Comparison of ENCODE assay signal across 8 cellular contexts in the genomic region with DNA sequence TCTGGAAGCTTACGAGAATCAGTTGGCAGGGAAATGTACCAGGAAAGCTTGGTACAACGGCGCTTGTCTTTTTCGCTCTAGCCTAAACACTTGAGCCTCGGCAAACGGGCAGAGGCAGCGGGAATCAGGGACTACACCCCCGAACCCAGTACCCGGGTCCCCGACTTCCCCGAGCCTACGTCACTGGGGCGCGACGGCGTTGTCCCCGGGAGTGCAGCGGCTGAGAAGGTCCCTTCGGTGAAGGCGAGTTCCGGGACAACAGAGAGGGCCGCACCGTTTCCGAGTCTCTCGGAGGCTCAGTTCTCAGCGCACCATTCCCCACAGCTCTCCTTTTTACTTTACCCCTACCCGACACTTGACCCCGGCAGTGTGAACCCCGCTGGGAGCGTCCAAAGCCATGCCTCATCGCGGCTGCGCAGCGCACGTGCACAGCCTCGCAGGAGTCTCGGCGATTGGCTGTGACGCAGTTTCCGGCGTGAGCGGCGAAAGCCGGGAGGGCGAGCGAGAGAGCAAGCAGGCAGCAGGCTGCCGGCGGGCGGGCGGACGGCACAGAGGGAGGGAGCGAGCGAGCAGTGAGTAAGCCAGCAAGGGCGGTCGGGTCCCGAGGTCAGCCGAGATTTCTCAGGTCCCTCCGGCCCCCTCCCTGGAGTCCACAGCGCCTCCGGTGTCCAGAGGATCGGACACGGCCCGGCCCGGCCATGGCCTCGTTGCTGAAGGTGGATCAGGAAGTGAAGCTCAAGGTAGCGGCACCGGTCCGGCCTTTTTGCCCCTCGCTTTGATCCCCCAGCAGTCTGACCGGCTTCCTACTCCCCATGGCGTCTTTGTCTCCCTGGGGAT. TPM values are rescaled to one million over a fixed set of nuclear protein-coding genes. Genes with fewer than 3 reads are reported as not detected.
DNase-seq lines count a peak whose midpoint lies in the region; ATAC-seq, FAIRE-seq and TF ChIP-seq lines count a peak whose summit lies in the region.

A gene with protein sequence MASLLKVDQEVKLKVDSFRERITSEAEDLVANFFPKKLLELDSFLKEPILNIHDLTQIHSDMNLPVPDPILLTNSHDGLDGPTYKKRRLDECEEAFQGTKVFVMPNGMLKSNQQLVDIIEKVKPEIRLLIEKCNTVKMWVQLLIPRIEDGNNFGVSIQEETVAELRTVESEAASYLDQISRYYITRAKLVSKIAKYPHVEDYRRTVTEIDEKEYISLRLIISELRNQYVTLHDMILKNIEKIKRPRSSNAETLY (plus strand): TSS at position 464 of the 837 bp plus-strand sequence. CDS start 235 bp downstream, at position 699.

- peaks cover 36% of the 10 kb centered on the region for H3K36me3 ChIP-seq in left ventricle myocardium inferior
- peaks cover 8 to 36% of the 10 kb centered on the region in 2 donors for H3K36me3 ChIP-seq in psoas muscle (ENCODE audit: insufficient read depth in 1 of 2, low read depth in 1 of 2)
- no peaks in the 10 kb centered on the region for H3K36me3 ChIP-seq in urinary bladder (ENCODE audit: insufficient read depth)

- ATAC-seq in HG02798 (IDR thresholded peaks at IDR 0.05; ENCODE audit: poor library complexity, unreplicated experiment): peak; percentile 90
- peak; percentile 95 to 98 (median 96) for ATAC-seq in psoas muscle

- H3K27me3 ChIP-seq in left ventricle myocardium inferior (ENCODE audit: low read depth) (no peaks in the 10 kb centered on the region), psoas muscle (ENCODE audit: insufficient read depth in 3 of 3, low read length in 2 of 3) (no peaks in the 10 kb centered on the region)

- H3K9me3 ChIP-seq in left ventricle myocardium inferior (replicated peaks): no peaks in the 10 kb centered on the region
- H3K9me3 ChIP-seq in psoas muscle: no peaks in the 10 kb centered on the region

- no peaks in the 10 kb centered on the region for H3K9me3 Mint-ChIP-seq in T-helper 1 cell treated with Interleukin-12 subunit alpha and Interleukin-12 subunit beta and Interleukin-4 antibody, amounts not matched to agents 30 μg/mL and 1 μg/mL, for 36 hours

- peak within 1 kb of the TSS; percentile 97 for H3K27ac Mint-ChIP-seq in T-helper 1 cell treated with Interleukin-12 subunit alpha and Interleukin-12 subunit beta and Interleukin-4 antibody, amounts not matched to agents 30 μg/mL and 1 μg/mL, for 36 hours

- 0% methylated on average over 60 to 71 of the region's 71 CpGs for WGBS in psoas muscle, 3 donors
- WGBS in urinary bladder: under 1% methylated on average over 71 of the region's 71 CpGs

- peak; percentile 98 for FAIRE-seq in GM12891 (lab: Jason Lieb, UNC)

- peak; percentile 93 for DNase-seq in GM12891 (ENCODE audit: insufficient read length, low spot score)
- DNase-seq in NCI-H1436 treated with DMSO at 0.1 percent for 48 hours (lab: John Stamatoyannopoulos, UW): peak; percentile 77
- DNase-seq in amniotic stem cell (lab: John Stamatoyannopoulos, UW): peak; percentile 88
- DNase-seq in left ventricle myocardium inferior: peak; percentile 91
- peak; percentile 94 to 96 for DNase-seq in psoas muscle

- peaks cover 21% of the 10 kb centered on the region for H3K36me3 Mint-ChIP-seq in T-helper 1 cell treated with Interleukin-12 subunit alpha and Interleukin-12 subunit beta and Interleukin-4 antibody, amounts not matched to agents 30 μg/mL and 1 μg/mL, for 36 hours (ENCODE audit: low read depth)

- intact Hi-C loops in left ventricle myocardium inferior (cut with micrococcal nuclease) (no loop called here), psoas muscle (cut with DNase I) (no loop called here)

- TF ChIP-seq POLR2A in GM12891 (IDR thresholded peaks at IDR 0.05; ENCODE audit: low read depth, low read length): peak; percentile 95

- H3K4me3 ChIP-seq in left ventricle myocardium inferior: peak within 1 kb of the TSS; percentile 86
- peak within 1 kb of the TSS; percentile 97 for H3K4me3 ChIP-seq in psoas muscle
- peak within 1 kb of the TSS; percentile 68 for H3K4me3 ChIP-seq in urinary bladder (ENCODE audit: low read depth, low read length)

- H3K4me1 Mint-ChIP-seq in T-helper 1 cell treated with Interleukin-12 subunit alpha and Interleukin-12 subunit beta and Interleukin-4 antibody, amounts not matched to agents 30 μg/mL and 1 μg/mL, for 36 hours (ENCODE audit: low read depth): peaks cover 20% of the 10 kb centered on the region

- TF ChIP-seq CTCF in left ventricle myocardium inferior (IDR thresholded peaks at IDR 0.05; ENCODE audit: borderline replicate concordance) (no peak), psoas muscle (IDR thresholded peaks at IDR 0.05) (no peak)

- H3K27ac ChIP-seq in left ventricle myocardium inferior (replicated peaks) (peak within 1 kb of the TSS; percentile 90), psoas muscle (peak within 1 kb of the TSS; percentile 97), urinary bladder (ENCODE audit: low read depth) (peak within 1 kb of the TSS; percentile 43)

- peak within 1 kb of the TSS; percentile 93 for H3K4me3 Mint-ChIP-seq in T-helper 1 cell treated with Interleukin-12 subunit alpha and Interleukin-12 subunit beta and Interleukin-4 antibody, amounts not matched to agents 30 μg/mL and 1 μg/mL, for 36 hours

- peaks cover 9% of the 10 kb centered on the region for H3K27me3 Mint-ChIP-seq in T-helper 1 cell treated with Interleukin-12 subunit alpha and Interleukin-12 subunit beta and Interleukin-4 antibody, amounts not matched to agents 30 μg/mL and 1 μg/mL, for 36 hours (ENCODE audit: low read depth)

- peaks cover 32% of the 10 kb centered on the region for H3K4me1 ChIP-seq in left ventricle myocardium inferior
- H3K4me1 ChIP-seq in psoas muscle: peaks cover 22% of the 10 kb centered on the region
- H3K4me1 ChIP-seq in urinary bladder (ENCODE audit: insufficient read depth): no peaks in the 10 kb centered on the region

TF ChIP-seq in GM12891, 5 proteins besides CTCF, POLR2A, EP300 and RAD21:
- peak; percentile 80 for TF ChIP-seq TAF1 (IDR thresholded peaks at IDR 0.05; ENCODE audit: low read depth, low read length)
- TF ChIP-seq POU2F2 (IDR thresholded peaks at IDR 0.05; ENCODE audit: low read depth, low read length): no peak; the same call in 1 of the 2 replicates
- no peak for TF ChIP-seq SPI1 (IDR thresholded peaks at IDR 0.05; ENCODE audit: low read depth, low read length)
- TF ChIP-seq POLR2AphosphoS5 (IDR thresholded peaks at IDR 0.05; ENCODE audit: low read depth, low read length): peak; percentile 84

RNA-seq across cellular contexts. Expression of the gene that starts here (rescaled TPM):
- polyA plus RNA-seq in GM12891 (2012; ENCODE audit: low read depth, missing spikeins): 90.7 TPM
- total RNA-seq in left ventricle myocardium inferior (62.6 TPM), psoas muscle (100 to 1,000 TPM in 3 of 4 donors, 10 to 100 TPM in 1; 61.7 to 105 (median 103) TPM), urinary bladder (31.1 TPM)
- polyA plus RNA-seq in psoas muscle (100 to 1,000 TPM in 2 of 3 donors, 10 to 100 TPM in 1; 86.0 to 239 (median 204) TPM), urinary bladder (79.7 TPM)

Comparison
In these comparisons a context has a peak if more than half of its experiments do, and no peak if none do; other contexts are left out.
1. Peak in every context shown above with its lines: DNase-seq, ATAC-seq, H3K4me3 ChIP-seq and H3K27ac ChIP-seq.
2. H3K27ac ChIP-seq: peak in every context shown above with its lines; median percentile 97 in psoas muscle; 90 in left ventricle myocardium inferior; 43 in urinary bladder.